In genomic region chr7:28931565-28931964, GRCh38 we compare ENCODE assay signal across 34 cellular contexts. TPM values are rescaled to one million over a fixed set of nuclear protein-coding genes. Genes with fewer than 3 reads are reported as not detected.
"Had no signal": no experiment of that assay in that cellular context is flagged by ENCODE, and none has a peak within 500 bp of the region (broad histone marks: within the 10 kb centered on the region; RNA-seq: fewer than 3 reads in every experiment).

No MANE protein-coding gene starts in this region.

- FAIRE-seq: astrocyte, bronchial epithelial cell had no signal

- ATAC-seq: activated naive CD4-positive, alpha-beta T cell treated with anti-CD3 and anti-CD28 coated beads, Interleukin-2, amount 50 U/mL, for 72 hours; activated naive CD8-positive, alpha-beta T cell treated with anti-CD3 and anti-CD28 coated beads, Interleukin-2, amount 50 U/mL, for 24 hours; activated T-cell treated with anti-CD3 and anti-CD28 coated beads, Interleukin-2, amount 50 U/mL, for 4 hours; activated T-cell treated with anti-CD3 and anti-CD28 coated beads, Interleukin-2, amount 50 U/mL, for 72 hours; activated T-helper 17 cell treated with anti-CD3 and anti-CD28 coated beads, Interleukin-2, amount 50 U/mL, for 72 hours; body of pancreas had no signal

- H3K27ac ChIP-seq: adrenal gland, ascending aorta, body of pancreas, brain microvascular endothelial cell, breast epithelium, cardiac muscle cell had no signal

- H3K27me3 ChIP-seq: adrenal gland, ascending aorta, breast epithelium had no signal

- H3K9me3 ChIP-seq: adrenal gland, ascending aorta, body of pancreas, breast epithelium had no signal

- H3K4me3 ChIP-seq: adrenal gland, ascending aorta, body of pancreas, breast epithelium, cardiac muscle cell had no signal

- H3K4me1 ChIP-seq: adrenal gland, ascending aorta had no signal

- DNase-seq: activated effector memory CD4-positive, alpha-beta T cell treated with anti-CD3 and anti-CD28 coated beads, Interleukin-2, amount 50 U/mL, for 16 hours; activated effector memory CD4-positive, alpha-beta T cell treated with Interleukin-2 at 50 U/mL for 16 hours; activated gamma-delta T cell; activated gamma-delta T cell treated with Interleukin-2 at 50 U/mL for 16 hours; activated naive CD4-positive, alpha-beta T cell; activated naive CD4-positive, alpha-beta T cell treated with anti-CD3 and anti-CD28 coated beads for 36 hours; activated naive CD4-positive, alpha-beta T cell treated with anti-CD3 and anti-CD28 coated beads, Interleukin-2, amount 10 ng/mL, durations not matched to agents 7 days and 5 days; activated naive CD4-positive, alpha-beta T cell treated with anti-CD3 and anti-CD28 coated beads, Interleukin-2, amount 50 U/mL, for 16 hours; activated naive CD4-positive, alpha-beta T cell treated with Interleukin-2 at 50 U/mL for 16 hours; activated naive CD8-positive, alpha-beta T cell treated with anti-CD3 and anti-CD28 coated beads for 36 hours; activated naive CD8-positive, alpha-beta T cell treated with anti-CD3 and anti-CD28 coated beads, Interleukin-2, amount 10 ng/mL, durations not matched to agents 7 days and 5 days; activated naive CD8-positive, alpha-beta T cell treated with anti-CD3 and anti-CD28 coated beads, Interleukin-2, amount 50 U/mL, for 24 hours; activated T-cell treated with anti-CD3 and anti-CD28 coated beads, Interleukin-2, amount 50 U/mL, for 24 hours; activated T-cell treated with anti-CD3 and anti-CD28 coated beads, Interleukin-2, amount 50 U/mL, for 4 hours; activated T-cell treated with anti-CD3 and anti-CD28 coated beads, Interleukin-2, amount 50 U/mL, for 48 hours; activated T-cell treated with anti-CD3 and anti-CD28 coated beads, Interleukin-2, amount 50 U/mL, for 72 hours; adrenal gland; amniotic stem cell; amygdala; anterior cingulate cortex; aorta; body of pancreas; brain microvascular endothelial cell; caudate nucleus; central memory CD4-positive, alpha-beta T cell; cerebellar nuclear complex had no signal

- H3K36me3 ChIP-seq: adrenal gland, ascending aorta, brain microvascular endothelial cell, breast epithelium, cardiac muscle cell had no signal

RNA-seq across cellular contexts. Expression of gene TRIL, which starts 26.6 kb away (rescaled TPM):
- total RNA-seq: activated naive CD4-positive, alpha-beta T cell treated with anti-CD3 and anti-CD28 coated beads for 36 hours; activated naive CD8-positive, alpha-beta T cell treated with anti-CD3 and anti-CD28 coated beads for 36 hours; activated naive CD8-positive, alpha-beta T cell treated with anti-CD3 and anti-CD28 coated beads, Interleukin-2, amount 10 ng/mL, durations not matched to agents 7 days and 5 days; activated T-cell treated with anti-CD3 and anti-CD28 coated beads, Interleukin-2, amount 50 U/mL, for 72 hours; activated T-helper 17 cell treated with anti-CD3 and anti-CD28 coated beads, Interleukin-2, amount 50 U/mL, for 72 hours; activated T-helper 2 cell treated with anti-CD3 and anti-CD28 coated beads, Interferon-gamma antibody, Interleukin-2, Interleukin-4, amounts not matched to agents 10 μg/mL and 5 μg/mL and 100 μg/mL, durations not matched to agents 14 hours and 24 hours and 36 hours had no signal
